ENCODE assay signal across 19 cellular contexts in genomic region chr6:42380208-42380979, GRCh38.
DNase-seq lines count a peak whose midpoint lies in the region; ATAC-seq, FAIRE-seq and TF ChIP-seq lines count a peak whose summit lies in the region.
"Had no signal": no experiment of that assay in that cellular context is flagged by ENCODE, and none has a peak within 500 bp of the region (broad histone marks: within the 10 kb centered on the region; RNA-seq: fewer than 3 reads in every experiment).

No MANE protein-coding gene starts in this region.

- peak; percentile 17 for FAIRE-seq in GM12892 (lab: Jason Lieb, UNC)

- H3K4me1 Mint-ChIP-seq in activated CD4-positive, alpha-beta memory T cell treated with anti-CD3 and anti-CD28 coated beads, Interleukin-2, amount 10 ng/mL, durations not matched to agents 7 days and 5 days = peaks cover 85% of the 10 kb centered on the region

- peak overlapping the region; percentile 31 for H3K4me2 ChIP-seq in BLaER1

- no peaks in the 10 kb centered on the region for H3K9me3 Mint-ChIP-seq in activated CD4-positive, alpha-beta memory T cell treated with anti-CD3 and anti-CD28 coated beads, Interleukin-2, amount 10 ng/mL, durations not matched to agents 7 days and 5 days

- no peak overlapping the region for H3K27ac ChIP-seq in BLaER1
- H3K27ac ChIP-seq: body of pancreas, right lobe of liver, tibial nerve had no signal

- POLR2A ChIA-PET in activated CD4-positive, alpha-beta memory T cell treated with anti-CD3 and anti-CD28 coated beads, Interleukin-2, amount 10 ng/mL, durations not matched to agents 7 days and 5 days (lab: Charles Lee) = interaction anchor here (1.1 kb wide), 1 partner anchor 13 kb away, joined by 4 read pairs; no protein-coding TSS in a partner anchor

- peaks cover 24% of the 10 kb centered on the region for H3K36me3 ChIP-seq in BLaER1
- H3K36me3 ChIP-seq: esophagus squamous epithelium, right lobe of liver, tibial nerve had no signal

- ATAC-seq in left lobe of liver (peak; percentile 27), GM21423 (IDR thresholded peaks at IDR 0.05; ENCODE audit: unreplicated experiment) (no peak)
- ATAC-seq: body of pancreas, HCT116 had no signal

- peaks cover 52% of the 10 kb centered on the region for H3K4me1 ChIP-seq in BLaER1
- H3K4me1 ChIP-seq: body of pancreas, right lobe of liver, tibial nerve had no signal

- DNase-seq in GM12892 (ENCODE audit: insufficient read length) = no peak
- DNase-seq in activated CD4-positive, alpha-beta memory T cell treated with anti-CD3 and anti-CD28 coated beads, Interleukin-2, amount 10 ng/mL, durations not matched to agents 7 days and 5 days = no peak
- DNase-seq in left lobe of liver (ENCODE audit: low spot score) = no peak
- DNase-seq in NCI-H510A (lab: John Stamatoyannopoulos, UW) = no peak
- no peak for DNase-seq in NCI-H2227 (lab: John Stamatoyannopoulos, UW; ENCODE audit: unreplicated experiment)
- DNase-seq in activated effector memory CD4-positive, alpha-beta T cell treated with Interleukin-2 at 50 U/mL for 16 hours = no peak
- DNase-seq: activated effector memory CD4-positive, alpha-beta T cell treated with anti-CD3 and anti-CD28 coated beads, Interleukin-2, amount 50 U/mL, for 16 hours; body of pancreas; esophagus squamous epithelium; MM.1S; NCI-H1694 treated with DMSO at 0.1 percent for 48 hours; NCI-H446; nucleus accumbens; right lobe of liver; SHP77 treated with DMSO at 0.1 percent for 48 hours had no signal

- H3K4me3 ChIP-seq in BLaER1 = no peak overlapping the region
- H3K4me3 ChIP-seq: body of pancreas, esophagus squamous epithelium, right lobe of liver, tibial nerve had no signal

- H3K9me3 ChIP-seq in BLaER1 = no peaks in the 10 kb centered on the region
- H3K9me3 ChIP-seq: body of pancreas, esophagus squamous epithelium, right lobe of liver, tibial nerve had no signal

- no peak overlapping the region for H3K9ac ChIP-seq in BLaER1

- TF ChIP-seq POLR2A in GM12892 (IDR thresholded peaks at IDR 0.05; ENCODE audit: low read depth, low read length) = no peak

- no peak overlapping the region for H3K4me3 Mint-ChIP-seq in activated CD4-positive, alpha-beta memory T cell treated with anti-CD3 and anti-CD28 coated beads, Interleukin-2, amount 10 ng/mL, durations not matched to agents 7 days and 5 days

- H3K27me3 ChIP-seq in BLaER1 = no peaks in the 10 kb centered on the region
- H3K27me3 ChIP-seq: body of pancreas, esophagus squamous epithelium, right lobe of liver, tibial nerve had no signal

- no peaks in the 10 kb centered on the region for H3K27me3 Mint-ChIP-seq in activated CD4-positive, alpha-beta memory T cell treated with anti-CD3 and anti-CD28 coated beads, Interleukin-2, amount 10 ng/mL, durations not matched to agents 7 days and 5 days

- H3K36me3 Mint-ChIP-seq in activated CD4-positive, alpha-beta memory T cell treated with anti-CD3 and anti-CD28 coated beads, Interleukin-2, amount 10 ng/mL, durations not matched to agents 7 days and 5 days (ENCODE audit: low read depth) = peaks cover 15% of the 10 kb centered on the region

- H4K20me1 ChIP-seq in BLaER1 = peaks cover 98% of the 10 kb centered on the region

- CTCF ChIA-PET in activated CD4-positive, alpha-beta memory T cell treated with anti-CD3 and anti-CD28 coated beads, Interleukin-2, amount 10 ng/mL, durations not matched to agents 7 days and 5 days (lab: Charles Lee) = no interaction called here

- peak overlapping the region; percentile 56 for H3K27ac Mint-ChIP-seq in activated CD4-positive, alpha-beta memory T cell treated with anti-CD3 and anti-CD28 coated beads, Interleukin-2, amount 10 ng/mL, durations not matched to agents 7 days and 5 days
